ENCODE assay signal across 36 cellular contexts in genomic region chr2:126889501-126890135, GRCh38. TPM values are rescaled to one million over a fixed set of nuclear protein-coding genes. Genes with fewer than 3 reads are reported as not detected.
DNase-seq lines count a peak whose midpoint lies in the region; ATAC-seq and TF ChIP-seq lines count a peak whose summit lies in the region.
"Had no signal": no experiment of that assay in that cellular context is flagged by ENCODE, and none has a peak within 500 bp of the region (broad histone marks: within the 10 kb centered on the region; RNA-seq: fewer than 3 reads in every experiment).

No MANE protein-coding gene starts in this region.

- peak; percentile 33 for DNase-seq in activated CD8-positive, alpha-beta memory T cell treated with anti-CD3 and anti-CD28 coated beads for 24 hours
- no peak for DNase-seq in activated CD8-positive, alpha-beta memory T cell treated with anti-CD3 and anti-CD28 coated beads, Interleukin-2, amount 50 U/mL, for 4 hours
- peak; percentile 22 for DNase-seq in WERI-Rb-1
- DNase-seq in islet precursor cell, result peak; percentile 47
- peak; percentile 40 for DNase-seq in ureter (ENCODE audit: low spot score)
- DNase-seq in SJCRH30, result no peak
- no peak for DNase-seq in T-helper 17 cell
- DNase-seq: activated CD4-positive, alpha-beta T cell treated with anti-CD3 and anti-CD28 coated beads for 4 hours; activated naive CD8-positive, alpha-beta T cell treated with anti-CD3 and anti-CD28 coated beads, Interleukin-2, amount 50 U/mL, for 24 hours; activated T-cell treated with anti-CD3 and anti-CD28 coated beads, Interleukin-2, amount 50 U/mL, for 48 hours; Calu3; CD4-positive, CD25-positive, alpha-beta regulatory T cell; DND-41; hippocampal formation; left colon; NCI-H1092 treated with DMSO at 0.1 percent for 48 hours; NCI-H1694 treated with DMSO at 0.1 percent for 48 hours; NCI-H510A treated with DMSO at 0.1 percent for 48 hours; ovary; PC-9; SHP77 treated with DMSO at 0.1 percent for 48 hours; small intestine; stimulated activated naive CD8-positive, alpha-beta T cell treated with anti-CD3 and anti-CD28 coated beads, Interleukin-15, Interleukin-2, amounts not matched to agents 100 U/mL and 50 U/mL, for 24 hours; T1000 had no signal

- no peak overlapping the region for H3K4me3 Mint-ChIP-seq in T-helper 17 cell
- H3K4me3 Mint-ChIP-seq: activated naive CD8-positive, alpha-beta T cell treated with anti-CD3 and anti-CD28 coated beads, Interleukin-2, amount 50 U/mL, for 24 hours; CD4-positive, CD25-positive, alpha-beta regulatory T cell had no signal

- H3K36me3 Mint-ChIP-seq in T-helper 17 cell (ENCODE audit: low read depth), result peaks cover 3% of the 10 kb centered on the region
- H3K36me3 Mint-ChIP-seq: CD4-positive, CD25-positive, alpha-beta regulatory T cell had no signal

- no peaks in the 10 kb centered on the region for H3K4me1 ChIP-seq in SJCRH30
- H3K4me1 ChIP-seq: A549 had no signal

- H3K4me1 Mint-ChIP-seq in T-helper 17 cell, result peaks cover 5% of the 10 kb centered on the region

- no peak overlapping the region for H3K4me3 ChIP-seq in WERI-Rb-1 (ENCODE audit: low read depth, low read length)
- no peak overlapping the region for H3K4me3 ChIP-seq in SJCRH30
- H3K4me3 ChIP-seq: A549, cardiac muscle cell, gastroesophageal sphincter, ovary, PC-9 had no signal

- H3K36me3 ChIP-seq in WERI-Rb-1 (no peaks in the 10 kb centered on the region), SJCRH30 (no peaks in the 10 kb centered on the region)
- H3K36me3 ChIP-seq: cardiac muscle cell, gastroesophageal sphincter, ovary had no signal

- TF ChIP-seq CTCF in WERI-Rb-1 (IDR thresholded peaks at IDR 0.05; ENCODE audit: low read depth, low read length), result no peak

- H3K27me3 Mint-ChIP-seq in T-helper 17 cell, result peaks cover 43% of the 10 kb centered on the region

- no peak overlapping the region for H3K27ac Mint-ChIP-seq in T-helper 17 cell
- H3K27ac Mint-ChIP-seq: activated naive CD8-positive, alpha-beta T cell treated with anti-CD3 and anti-CD28 coated beads, Interleukin-2, amount 50 U/mL, for 24 hours; CD4-positive, CD25-positive, alpha-beta regulatory T cell had no signal

- H3K9me3 ChIP-seq in WERI-Rb-1 (ENCODE audit: severe bottlenecking) (no peaks in the 10 kb centered on the region), SJCRH30 (replicated peaks) (no peaks in the 10 kb centered on the region), T-helper 17 cell (ENCODE audit: control insufficient read depth, low read length, poor library complexity, severe bottlenecking) (no peaks in the 10 kb centered on the region)
- H3K9me3 ChIP-seq: A549, gastroesophageal sphincter, ovary had no signal

- ATAC-seq in T-helper 17 cell, result no peak
- ATAC-seq in HG02970 (IDR thresholded peaks at IDR 0.05; ENCODE audit: low FRiP score, unreplicated experiment), result no peak
- ATAC-seq: A549; activated naive CD8-positive, alpha-beta T cell treated with anti-CD3 and anti-CD28 coated beads, Interleukin-2, amount 50 U/mL, for 24 hours; gastroesophageal sphincter; left colon; stimulated activated naive CD8-positive, alpha-beta T cell treated with anti-CD3 and anti-CD28 coated beads, Interleukin-15, Interleukin-2, amounts not matched to agents 100 U/mL and 50 U/mL, for 24 hours had no signal

- H3K27ac ChIP-seq in WERI-Rb-1, result no peak overlapping the region
- H3K27ac ChIP-seq in SJCRH30, result no peak overlapping the region
- H3K27ac ChIP-seq: A549, cardiac muscle cell, gastroesophageal sphincter, ovary, PC-9, VCaP had no signal

- peaks cover 15% of the 10 kb centered on the region for H3K27me3 ChIP-seq in WERI-Rb-1 (ENCODE audit: insufficient read depth, low read depth, severe bottlenecking)
- no peaks in the 10 kb centered on the region for H3K27me3 ChIP-seq in SJCRH30
- H3K27me3 ChIP-seq: cardiac muscle cell, ovary had no signal

RNA-seq across cellular contexts. Expression of gene TEX51, which starts 9.1 kb away (rescaled TPM):
- not detected for total RNA-seq in ureter
- total RNA-seq in SJCRH30 (2014; rRNA removed; shearing (Covaris generic)), result not detected in 2 replicates
- not detected for total RNA-seq in T-helper 17 cell
- total RNA-seq: astrocyte; Calu3; cardiac muscle cell; CD4-positive, CD25-positive, alpha-beta regulatory T cell; dermis microvascular lymphatic vessel endothelial cell; fibroblast of lung; gastroesophageal sphincter; HT1080; left colon; ovary; PC-9; renal cortical epithelial cell; temporal lobe; urinary bladder had no signal

Comparison
In these comparisons a context has a peak if more than half of its experiments do, and no peak if none do; other contexts are left out.
1. DNase-seq: peak in activated CD8-positive, alpha-beta memory T cell treated with anti-CD3 and anti-CD28 coated beads for 24 hours (single experiment), WERI-Rb-1 (single experiment), islet precursor cell (single experiment) and ureter (single experiment); none in activated CD8-positive, alpha-beta memory T cell treated with anti-CD3 and anti-CD28 coated beads, Interleukin-2, amount 50 U/mL, for 4 hours (single experiment), SJCRH30 (0 of 2) and T-helper 17 cell (0 of 3).